21 cellular contexts compared by ENCODE assay signal in genomic region chr2:34308140-34308539, GRCh38.
DNase-seq lines count a peak whose midpoint lies in the region; ATAC-seq, FAIRE-seq and TF ChIP-seq lines count a peak whose summit lies in the region.
"Had no signal": no experiment of that assay in that cellular context is flagged by ENCODE, and none has a peak within 500 bp of the region (broad histone marks: within the 10 kb centered on the region; RNA-seq: fewer than 3 reads in every experiment).

No MANE protein-coding gene starts in this region.

- no peak overlapping the region for H3K18ac ChIP-seq in mesenchymal stem cell (ENCODE audit: low read depth in 1 of 2, low read length in 2 of 2)

- no peaks in the 10 kb centered on the region for H3K9me3 ChIP-seq in endodermal cell (ENCODE audit: control insufficient read depth, low read length)
- peaks cover 4% of the 10 kb centered on the region for H3K9me3 ChIP-seq in mesenchymal stem cell (ENCODE audit: control insufficient read depth, low read length)
- no peaks in the 10 kb centered on the region for H3K9me3 ChIP-seq in CD8-positive, alpha-beta T cell (ENCODE audit: low read length)
- H3K9me3 ChIP-seq: A549; BE2C; BLaER1 treated with 17β-estradiol and CSF1 and Interleukin-3, amounts not matched to agents 10 nM and 100 nM; Caco-2 had no signal

- WGBS in endodermal cell (ENCODE audit: insufficient coverage in 1 of 2, insufficient read length in 1 of 2), 2 experiments = 92 to 100% methylated on average over 1 to 2 of the region's 2 CpGs
- WGBS in mesenchymal stem cell = 86% methylated on average over 1 of the region's 2 CpGs

- no peak overlapping the region for H2BK120ac ChIP-seq in mesenchymal stem cell (ENCODE audit: low read depth, low read length)

- no peak overlapping the region for H2AK5ac ChIP-seq in mesenchymal stem cell (ENCODE audit: low read length, severe bottlenecking)

- no peak overlapping the region for H2BK5ac ChIP-seq in mesenchymal stem cell (ENCODE audit: low read depth, low read length, poor library complexity, severe bottlenecking)

- H3K9me2 ChIP-seq in GM23338 (ENCODE audit: insufficient read depth) = peaks cover 7% of the 10 kb centered on the region; the same call in 1 of the 2 replicates

- H3K4me3 Mint-ChIP-seq in GM23338 (no peak overlapping the region), endodermal cell (no peak overlapping the region)
- H3K4me3 Mint-ChIP-seq in CD8-positive, alpha-beta T cell = no peak overlapping the region
- H3K4me3 Mint-ChIP-seq: CD4-positive, alpha-beta memory T cell; H9; HFFc6 had no signal

- no peak overlapping the region for H3K14ac ChIP-seq in mesenchymal stem cell (ENCODE audit: low read length in 2 of 2)

- H3K9me3 Mint-ChIP-seq in GM23338 (no peaks in the 10 kb centered on the region; the same call in 2 of the 3 replicates), endodermal cell (no peaks in the 10 kb centered on the region)
- peaks cover 5% of the 10 kb centered on the region for H3K9me3 Mint-ChIP-seq in CD8-positive, alpha-beta T cell
- H3K9me3 Mint-ChIP-seq: H9 had no signal

- no peak overlapping the region for H2BK12ac ChIP-seq in mesenchymal stem cell (ENCODE audit: low read length in 2 of 2)

- H2AFZ ChIP-seq in GM23338 (0 out of 2 replicates have a peak overlapping the region, but pooled peaks have one; percentile 33), mesenchymal stem cell (ENCODE audit: low read depth, low read length) (no peak overlapping the region)

- no peaks in the 10 kb centered on the region for H3K36me3 Mint-ChIP-seq in GM23338 (ENCODE audit: low read depth)
- H3K36me3 Mint-ChIP-seq in endodermal cell (ENCODE audit: low read depth) = no peaks in the 10 kb centered on the region
- H3K36me3 Mint-ChIP-seq in CD8-positive, alpha-beta T cell = no peaks in the 10 kb centered on the region
- H3K36me3 Mint-ChIP-seq: CD4-positive, alpha-beta memory T cell had no signal

- no peaks in the 10 kb centered on the region for H3K4me1 ChIP-seq in GM23338 (ENCODE audit: insufficient read depth)
- no peaks in the 10 kb centered on the region for H3K4me1 ChIP-seq in endodermal cell (ENCODE audit: control insufficient read depth, insufficient read depth, low read length)
- no peaks in the 10 kb centered on the region for H3K4me1 ChIP-seq in mesenchymal stem cell (ENCODE audit: control insufficient read depth, insufficient read depth, low read depth, low read length)
- no peaks in the 10 kb centered on the region for H3K4me1 ChIP-seq in CD8-positive, alpha-beta T cell (ENCODE audit: insufficient read depth, low read length)
- H3K4me1 ChIP-seq: A549; BE2C; BLaER1 treated with 17β-estradiol and CSF1 and Interleukin-3, amounts not matched to agents 10 nM and 100 nM; Caco-2 had no signal

- H3K4me3 ChIP-seq in GM23338 (no peak overlapping the region), endodermal cell (ENCODE audit: low read length) (no peak overlapping the region), mesenchymal stem cell (ENCODE audit: insufficient read depth in 1 of 2, low read depth in 1 of 2, low read length in 2 of 2) (no peak overlapping the region)
- H3K4me3 ChIP-seq in CD8-positive, alpha-beta T cell (ENCODE audit: low read depth, low read length) = no peak overlapping the region
- H3K4me3 ChIP-seq: A549; BLaER1 treated with 17β-estradiol and CSF1 and Interleukin-3, amounts not matched to agents 10 nM and 100 nM had no signal

- no peaks in the 10 kb centered on the region for H3K36me3 ChIP-seq in GM23338 (ENCODE audit: insufficient read depth)
- no peaks in the 10 kb centered on the region for H3K36me3 ChIP-seq in endodermal cell (ENCODE audit: control insufficient read depth, insufficient read depth, low read length)
- H3K36me3 ChIP-seq in mesenchymal stem cell (ENCODE audit: control insufficient read depth in 1 of 2, insufficient read depth in 2 of 2, low read depth in 1 of 2, low read length in 2 of 2) = no peaks in the 10 kb centered on the region
- H3K36me3 ChIP-seq in CD8-positive, alpha-beta T cell (ENCODE audit: insufficient read depth, low read length) = no peaks in the 10 kb centered on the region
- H3K36me3 ChIP-seq: BE2C; BLaER1 treated with 17β-estradiol and CSF1 and Interleukin-3, amounts not matched to agents 10 nM and 100 nM had no signal

- no peak overlapping the region for H3K23ac ChIP-seq in mesenchymal stem cell (ENCODE audit: low read length in 2 of 2)

- CTCF ChIA-PET in CD8-positive, alpha-beta T cell (lab: Charles Lee) = no interaction called here

- no peak overlapping the region for H2BK15ac ChIP-seq in mesenchymal stem cell (ENCODE audit: low read depth, poor library complexity, severe bottlenecking)

- no peak for DNase-seq in GM23338 (ENCODE audit: low spot score)
- peak; percentile 30 for DNase-seq in RCC 7860 (ENCODE audit: low spot score)
- no peak for DNase-seq in endodermal cell
- no peak for DNase-seq in mesenchymal stem cell
- no peak for DNase-seq in NCI-H1092 treated with DMSO at 0.1 percent for 48 hours (lab: John Stamatoyannopoulos, UW)
- DNase-seq in CD8-positive, alpha-beta T cell = no peak
- DNase-seq: 8988T; ACHN; AML-193; BE2C; Caco-2; CD4-positive, alpha-beta memory T cell; DMS153; DND-41; H9; HFFc6 had no signal

- TF ChIP-seq CTCF in GM23338 (conservative IDR thresholded peaks at IDR 0.05; ENCODE audit: low read depth in 2 of 2) (no peak), endodermal cell (conservative IDR thresholded peaks at IDR 0.05) (no peak)
- TF ChIP-seq CTCF in CD8-positive, alpha-beta T cell (IDR thresholded peaks at IDR 0.05) = no peak

- H3K27ac ChIP-seq in GM23338 (ENCODE audit: low read depth) (no peak overlapping the region), endodermal cell (ENCODE audit: low read depth, low read length) (no peak overlapping the region), mesenchymal stem cell (ENCODE audit: low read length, poor library complexity, severe bottlenecking) (peak overlapping the region; percentile 34)
- H3K27ac ChIP-seq in CD8-positive, alpha-beta T cell (ENCODE audit: low read depth, low read length) = no peak overlapping the region
- H3K27ac ChIP-seq: A549; BLaER1 treated with 17β-estradiol and CSF1 and Interleukin-3, amounts not matched to agents 10 nM and 100 nM had no signal

- H3K4me2 ChIP-seq in GM23338 (no peak overlapping the region), mesenchymal stem cell (ENCODE audit: low read length, poor library complexity, severe bottlenecking) (no peak overlapping the region)
- H3K4me2 ChIP-seq: A549; BLaER1 treated with 17β-estradiol and CSF1 and Interleukin-3, amounts not matched to agents 10 nM and 100 nM had no signal

- FAIRE-seq in RCC 7860 (lab: Jason Lieb, UNC) = peak; percentile 81
- FAIRE-seq: A549, G401.6, GM12892 had no signal

- H3K4ac ChIP-seq in mesenchymal stem cell (ENCODE audit: low read depth in 1 of 2, low read length in 2 of 2) = no peak overlapping the region

- no peaks in the 10 kb centered on the region for H3K79me2 ChIP-seq in GM23338 (replicated peaks; ENCODE audit: insufficient read depth)

- ATAC-seq in GM23338 (no peak), HG02678 (IDR thresholded peaks at IDR 0.05; ENCODE audit: unreplicated experiment) (no peak)
- ATAC-seq in CD8-positive, alpha-beta T cell = no peak
- ATAC-seq: A549 had no signal

- no peaks in the 10 kb centered on the region for H4K20me1 ChIP-seq in GM23338 (replicated peaks; ENCODE audit: insufficient read depth)
- H4K20me1 ChIP-seq: BLaER1 treated with 17β-estradiol and CSF1 and Interleukin-3, amounts not matched to agents 10 nM and 100 nM had no signal

- H3K4me1 Mint-ChIP-seq in GM23338 (peaks cover 4% of the 10 kb centered on the region; the same call in 2 of the 3 replicates), endodermal cell (peaks cover 5% of the 10 kb centered on the region)
- no peaks in the 10 kb centered on the region for H3K4me1 Mint-ChIP-seq in CD8-positive, alpha-beta T cell (ENCODE audit: low read depth)
- H3K4me1 Mint-ChIP-seq: CD4-positive, alpha-beta memory T cell had no signal

- no peak overlapping the region for H4K8ac ChIP-seq in mesenchymal stem cell (ENCODE audit: low read length)

- H3K9ac ChIP-seq in endodermal cell (ENCODE audit: extremely low read depth, low read length, poor library complexity, severe bottlenecking) (no peak overlapping the region), mesenchymal stem cell (ENCODE audit: low read length) (no peak overlapping the region)
- H3K9ac ChIP-seq: BLaER1 treated with 17β-estradiol and CSF1 and Interleukin-3, amounts not matched to agents 10 nM and 100 nM had no signal

- intact Hi-C loops in CD8-positive, alpha-beta T cell (cut with DNase I, micrococcal nuclease) = no loop called here

- no peak overlapping the region for H3K27ac Mint-ChIP-seq in GM23338
- peak overlapping the region; percentile 40 for H3K27ac Mint-ChIP-seq in endodermal cell
- no peak overlapping the region for H3K27ac Mint-ChIP-seq in CD8-positive, alpha-beta T cell
- H3K27ac Mint-ChIP-seq: CD4-positive, alpha-beta memory T cell; H9; HFFc6 had no signal

- no peaks in the 10 kb centered on the region for H3K79me1 ChIP-seq in mesenchymal stem cell (replicated peaks; ENCODE audit: low read length, poor library complexity, severe bottlenecking)

- H3K27me3 Mint-ChIP-seq in GM23338 (ENCODE audit: insufficient read depth, low read depth, poor library complexity) (no peaks in the 10 kb centered on the region), endodermal cell (ENCODE audit: insufficient read depth) (no peaks in the 10 kb centered on the region)
- H3K27me3 Mint-ChIP-seq in CD8-positive, alpha-beta T cell (ENCODE audit: low read depth) = no peaks in the 10 kb centered on the region
- H3K27me3 Mint-ChIP-seq: CD4-positive, alpha-beta memory T cell had no signal

- H3K27me3 ChIP-seq in GM23338 (ENCODE audit: insufficient read depth) (no peaks in the 10 kb centered on the region), endodermal cell (ENCODE audit: control insufficient read depth, insufficient read depth, low read length, poor library complexity, severe bottlenecking) (no peaks in the 10 kb centered on the region), mesenchymal stem cell (ENCODE audit: control insufficient read depth in 1 of 2, insufficient read depth in 1 of 2, low read length in 2 of 2) (no peaks in the 10 kb centered on the region)
- H3K27me3 ChIP-seq in CD8-positive, alpha-beta T cell (ENCODE audit: insufficient read depth, low read length) = no peaks in the 10 kb centered on the region
- H3K27me3 ChIP-seq: BE2C; BLaER1 treated with 17β-estradiol and CSF1 and Interleukin-3, amounts not matched to agents 10 nM and 100 nM had no signal

- no peak overlapping the region for H4K91ac ChIP-seq in mesenchymal stem cell (ENCODE audit: low read length)

- POLR2A ChIA-PET in CD8-positive, alpha-beta T cell (lab: Charles Lee) = no interaction called here

- H3F3A ChIP-seq in GM23338 (replicated peaks; ENCODE audit: low read depth) = no peaks in the 10 kb centered on the region

TF ChIP-seq in GM23338, 12 proteins besides CTCF, POLR2A, EP300 and RAD21 (continues in another document):
- no peak for TF ChIP-seq CREB1 (CRISPR knock-in tag; IDR thresholded peaks at IDR 0.05; ENCODE audit: low read depth)
- no peak for TF ChIP-seq ZNF331 (CRISPR knock-in tag; IDR thresholded peaks at IDR 0.05; ENCODE audit: low read depth)
- no peak for TF ChIP-seq JUNB (IDR thresholded peaks at IDR 0.05; ENCODE audit: unreplicated experiment)
- no peak for TF ChIP-seq NANOG (IDR thresholded peaks at IDR 0.05; ENCODE audit: borderline replicate concordance)
